Comparison of ENCODE assay signal across 8 cellular contexts in the genomic region with DNA sequence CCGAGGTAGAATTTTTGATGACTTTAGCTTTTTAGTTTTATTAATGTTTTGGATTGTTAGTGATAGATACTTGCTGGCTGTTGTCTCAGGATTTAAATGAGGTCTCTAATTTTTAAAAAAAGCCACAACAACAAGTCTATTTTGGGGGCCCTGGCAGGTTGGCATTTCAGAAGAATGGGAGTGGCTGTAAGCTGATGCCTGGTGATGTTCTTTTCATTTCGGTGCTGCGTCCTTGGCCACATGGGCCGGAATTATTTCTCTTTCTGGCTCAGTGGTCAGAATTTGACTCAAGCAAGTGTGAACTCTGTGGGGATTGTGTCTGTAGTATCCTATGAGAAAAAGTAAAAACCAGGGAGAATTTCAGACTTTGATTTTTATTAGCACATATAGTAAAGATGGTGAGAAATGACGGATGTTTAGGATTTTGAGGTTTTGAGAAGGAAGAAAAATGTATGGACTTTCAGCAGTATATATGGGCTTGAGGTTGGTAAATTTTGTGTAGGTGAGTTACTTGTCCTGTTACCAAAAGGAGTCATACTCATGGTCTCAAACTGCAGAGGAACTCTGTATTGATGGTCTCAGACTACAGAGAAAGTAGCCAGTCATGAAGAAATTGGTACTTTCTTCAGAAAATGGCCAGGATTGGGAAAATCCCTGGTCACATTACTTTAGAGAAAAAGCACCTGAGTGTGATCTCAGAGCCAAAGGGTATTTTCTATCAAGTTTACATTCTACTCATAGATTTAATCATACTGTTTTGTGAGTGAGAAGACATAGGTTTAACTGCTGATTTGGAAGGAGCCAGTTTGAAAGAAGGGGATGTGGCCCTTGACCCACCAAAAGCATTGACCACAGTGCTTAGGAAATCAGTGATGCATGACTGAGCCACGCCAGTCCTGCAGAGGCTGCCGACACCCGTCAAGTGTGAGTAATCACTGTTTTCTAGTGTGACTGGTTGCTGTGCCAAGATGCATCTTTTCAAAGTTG.
A peak's percentile ranks its signal among the peaks of the same experiment; 100 is the strongest.
DNase-seq lines count a peak whose midpoint lies in the region; ATAC-seq and TF ChIP-seq lines count a peak whose summit lies in the region.

No MANE protein-coding gene starts in this region.

- H3K4me3 Mint-ChIP-seq in CD4-positive, alpha-beta T cell: peak overlapping the region; percentile 87

- H3K9me3 ChIP-seq in CD4-positive, alpha-beta T cell (ENCODE audit: control insufficient read depth, low read length): no peaks in the 10 kb centered on the region
- H3K9me3 ChIP-seq in gastroesophageal sphincter: no peaks in the 10 kb centered on the region
- no peaks in the 10 kb centered on the region for H3K9me3 ChIP-seq in skeletal muscle satellite cell (replicated peaks; ENCODE audit: low read length)

- TF ChIP-seq POLR2A in gastroesophageal sphincter (IDR thresholded peaks at IDR 0.05): no peak

- peak overlapping the region; percentile 80 for H3K9ac ChIP-seq in skeletal muscle satellite cell (ENCODE audit: low read depth, low read length)

- no peak for ATAC-seq in CD4-positive, alpha-beta T cell (ENCODE audit: poor library complexity)
- ATAC-seq in GM19025 (IDR thresholded peaks at IDR 0.05; ENCODE audit: low read depth, unreplicated experiment): peak; percentile 41
- ATAC-seq in HG03432 (IDR thresholded peaks at IDR 0.05; ENCODE audit: unreplicated experiment): peak; percentile 51
- ATAC-seq in gastroesophageal sphincter: peak; percentile 27

- TF ChIP-seq EP300 in gastroesophageal sphincter (IDR thresholded peaks at IDR 0.05): no peak

- POLR2A ChIA-PET in CD4-positive, alpha-beta T cell (lab: Charles Lee): interaction anchor here (0.6 to 3.7 kb wide), 18 partner anchors 14 to 252 kb away, joined by 3 to 27 read pairs (median 5); partner anchors contain the start of gene AKAP13

- no peaks in the 10 kb centered on the region for H3K27me3 Mint-ChIP-seq in CD4-positive, alpha-beta T cell

- no peaks in the 10 kb centered on the region for H3K9me3 Mint-ChIP-seq in CD4-positive, alpha-beta T cell

- DNase-seq in CD4-positive, alpha-beta T cell: peak in 4 of 10 experiments; percentile 9 to 41 (median 30)
- DNase-seq in activated CD4-positive, alpha-beta T cell treated with anti-CD3 and anti-CD28 coated beads for 48 hours: peak; percentile 72
- no peak for DNase-seq in GOT3 (lab: John Stamatoyannopoulos, UW)
- no peak for DNase-seq in NCI-H446 (lab: John Stamatoyannopoulos, UW)

- H3K4me1 Mint-ChIP-seq in CD4-positive, alpha-beta T cell (ENCODE audit: low read depth): peaks cover 84% of the 10 kb centered on the region

- CTCF ChIA-PET in CD4-positive, alpha-beta T cell (lab: Charles Lee): interaction anchor here (1.4 kb wide), 1 partner anchor 109 kb away, joined by 3 read pairs; no protein-coding TSS in a partner anchor

- TF ChIP-seq CTCF in CD4-positive, alpha-beta T cell (IDR thresholded peaks at IDR 0.05): no peak
- TF ChIP-seq CTCF in gastroesophageal sphincter (IDR thresholded peaks at IDR 0.05): no peak

- peak overlapping the region; percentile 86 for H3K27ac ChIP-seq in CD4-positive, alpha-beta T cell (ENCODE audit: low read depth, low read length)
- H3K27ac ChIP-seq in gastroesophageal sphincter: peak overlapping the region; percentile 65 to 91 (median 84)

- peaks cover 96% of the 10 kb centered on the region for H3K36me3 Mint-ChIP-seq in CD4-positive, alpha-beta T cell (ENCODE audit: low read depth)

- H3K4me3 ChIP-seq in gastroesophageal sphincter (peak overlapping the region; percentile 42 to 62), skeletal muscle satellite cell (ENCODE audit: low read length) (peak overlapping the region; percentile 61)

- peak overlapping the region; percentile 84 for H3K4me2 ChIP-seq in skeletal muscle satellite cell (ENCODE audit: low read length)

- WGBS in gastroesophageal sphincter (ENCODE audit: low coverage in 1 of 2), 2 donors: 3 to 45% methylated on average over 7 to 8 of the region's 8 CpGs

- H3K4me1 ChIP-seq in gastroesophageal sphincter: peaks cover 24 to 87% (median 42%) of the 10 kb centered on the region in 3 donors
- peaks cover 87% of the 10 kb centered on the region for H3K4me1 ChIP-seq in skeletal muscle satellite cell (ENCODE audit: control insufficient read depth, insufficient read depth, low read length)

- intact Hi-C loops in CD4-positive, alpha-beta T cell (cut with DNase I, micrococcal nuclease): loop anchor here in 1 of 2 experiments (2.0 kb wide), 3 partner anchors 13 to 41 kb away; no protein-coding TSS in a partner anchor

- peak overlapping the region; percentile 100 for H3K27ac Mint-ChIP-seq in CD4-positive, alpha-beta T cell

- no peaks in the 10 kb centered on the region for H3K27me3 ChIP-seq in CD4-positive, alpha-beta T cell (ENCODE audit: control insufficient read depth, insufficient read depth, low read length)
- no peaks in the 10 kb centered on the region for H3K27me3 ChIP-seq in gastroesophageal sphincter
- H3K27me3 ChIP-seq in skeletal muscle satellite cell (ENCODE audit: control insufficient read depth, insufficient read depth, low read length): no peaks in the 10 kb centered on the region

- H3K36me3 ChIP-seq in gastroesophageal sphincter (peaks cover 0 to 28% of the 10 kb centered on the region in 2 donors), skeletal muscle satellite cell (ENCODE audit: insufficient read depth, low read length) (peaks cover 24% of the 10 kb centered on the region)
